Comparison of ENCODE assay signal across 8 cellular contexts in genomic region chr20:543369-544152, GRCh38. TPM values are rescaled to one million over a fixed set of nuclear protein-coding genes. Genes with fewer than 3 reads are reported as not detected.
A peak's percentile ranks its signal among the peaks of the same experiment; 100 is the strongest.
DNase-seq lines count a peak whose midpoint lies in the region; ATAC-seq and TF ChIP-seq lines count a peak whose summit lies in the region.

Gene CSNK2A1 (minus strand): TSS chr20:543790. CDS start chr20:508551, 35,239 bp downstream.

- H3K27me3 ChIP-seq in adipocyte (replicated peaks; ENCODE audit: control insufficient read depth, insufficient read depth, low read length) (peaks cover 11% of the 10 kb centered on the region), cardiac muscle cell (no peaks in the 10 kb centered on the region), parathyroid adenoma (ENCODE audit: control insufficient read depth, insufficient read depth, low read length) (no peaks in the 10 kb centered on the region), tibial nerve (no peaks in the 10 kb centered on the region)

- no peaks in the 10 kb centered on the region for H3K9me3 ChIP-seq in adipocyte (ENCODE audit: control insufficient read depth, low read length)
- no peaks in the 10 kb centered on the region for H3K9me3 ChIP-seq in cardiac muscle cell (ENCODE audit: low read depth)
- H3K9me3 ChIP-seq in parathyroid adenoma (ENCODE audit: control insufficient read depth, low read length), result no peaks in the 10 kb centered on the region
- H3K9me3 ChIP-seq in tibial nerve, result peaks cover 0 to 15% (median 0%) of the 10 kb centered on the region in 4 donors

- TF ChIP-seq CTCF in GM12875 (IDR thresholded peaks at IDR 0.05; ENCODE audit: borderline replicate concordance, insufficient read depth, low read depth, low read length), result no peak
- no peak for TF ChIP-seq CTCF in cardiac muscle cell (IDR thresholded peaks at IDR 0.05; ENCODE audit: low read depth, low read length)
- no peak for TF ChIP-seq CTCF in parathyroid adenoma (IDR thresholded peaks at IDR 0.05)
- TF ChIP-seq CTCF in tibial nerve (IDR thresholded peaks at IDR 0.05), result peak in 2 of 5 experiments; percentile 11 to 54

- ATAC-seq in HG02798 (IDR thresholded peaks at IDR 0.05; ENCODE audit: poor library complexity, unreplicated experiment), result peak; percentile 96

- peak within 1 kb of the TSS; percentile 72 for H3K4me2 ChIP-seq in parathyroid adenoma (ENCODE audit: low read length)

- H3K9ac ChIP-seq in adipocyte (ENCODE audit: low read length) (peak within 1 kb of the TSS; percentile 98), parathyroid adenoma (peak within 1 kb of the TSS; percentile 81)

- peak in 1 of 2 donors; percentile 82 for TF ChIP-seq POLR2A in tibial nerve (IDR thresholded peaks at IDR 0.05)

- DNase-seq in NCI-H1436 (lab: John Stamatoyannopoulos, UW), result peak; percentile 92
- peak; percentile 93 for DNase-seq in T follicular helper cell (ENCODE audit: low read depth)
- DNase-seq in adipocyte (ENCODE audit: low read depth), result peak; percentile 98
- DNase-seq in cardiac muscle cell (ENCODE audit: low read depth in 1 of 2, low spot score in 1 of 2), result peak; percentile 98
- peak; percentile 89 to 92 for DNase-seq in tibial nerve (ENCODE audit: low spot score in 2 of 2)

- H3K27ac ChIP-seq in cardiac muscle cell, result peak within 1 kb of the TSS; percentile 90
- H3K27ac ChIP-seq in parathyroid adenoma, result peak within 1 kb of the TSS; percentile 97
- peak within 1 kb of the TSS; percentile 79 to 96 (median 91) for H3K27ac ChIP-seq in tibial nerve

- H2AFZ ChIP-seq in parathyroid adenoma, result peak within 1 kb of the TSS; percentile 96

- H3K36me3 ChIP-seq in adipocyte (ENCODE audit: control insufficient read depth, insufficient read depth, low read length, severe bottlenecking) (no peaks in the 10 kb centered on the region), cardiac muscle cell (no peaks in the 10 kb centered on the region), parathyroid adenoma (ENCODE audit: control insufficient read depth, insufficient read depth, low read length) (no peaks in the 10 kb centered on the region), tibial nerve (peaks cover 0 to 6% (median 0%) of the 10 kb centered on the region in 3 donors)

- H3K79me2 ChIP-seq in parathyroid adenoma, result peaks cover 44% of the 10 kb centered on the region

- 0 to 1% methylated on average over 24 to 43 of the region's 44 CpGs for WGBS in tibial nerve, 2 donors

- peaks cover 38% of the 10 kb centered on the region for H3K4me1 ChIP-seq in adipocyte (ENCODE audit: control insufficient read depth, insufficient read depth, low read length)
- no peaks in the 10 kb centered on the region for H3K4me1 ChIP-seq in cardiac muscle cell (ENCODE audit: low read depth)
- H3K4me1 ChIP-seq in parathyroid adenoma, result peaks cover 8% of the 10 kb centered on the region
- peaks cover 0 to 39% (median 20%) of the 10 kb centered on the region in 4 donors for H3K4me1 ChIP-seq in tibial nerve

- H3K4me3 ChIP-seq in GM12875 (ENCODE audit: low read depth, low read length) (peak within 1 kb of the TSS; percentile 87), adipocyte (ENCODE audit: low read length) (peak within 1 kb of the TSS; percentile 92), cardiac muscle cell (peak within 1 kb of the TSS; percentile 58), parathyroid adenoma (ENCODE audit: low read depth, low read length) (peak within 1 kb of the TSS; percentile 87), tibial nerve (peak within 1 kb of the TSS; percentile 84 to 98 (median 97))

- TF ChIP-seq EP300 in tibial nerve (IDR thresholded peaks at IDR 0.05), result peak; percentile 80 to 88

RNA-seq across cellular contexts. Expression of gene CSNK2A1, which starts in this region (rescaled TPM):
- 126 and 189 TPM in 2 replicates for total RNA-seq in cardiac muscle cell
- polyA plus RNA-seq in cardiac muscle cell, result 74.8 and 131 TPM in 2 replicates
- total RNA-seq in tibial nerve, result 10 to 100 TPM; 60.7 to 73.0 (median 64.1) TPM

Comparison
In these comparisons a context has a peak if more than half of its experiments do, and no peak if none do; other contexts are left out.
1. Peak in every context shown above with its lines: DNase-seq, ATAC-seq, H3K4me3 ChIP-seq and H3K27ac ChIP-seq.